In genomic region chr1:35947547-35947946, GRCh38 we compare ENCODE assay signal across 19 cellular contexts.
"Had no signal": no experiment of that assay in that cellular context is flagged by ENCODE, and none has a peak within 500 bp of the region (broad histone marks: within the 10 kb centered on the region; RNA-seq: fewer than 3 reads in every experiment).

No MANE protein-coding gene starts in this region.

- H3K4me3 Mint-ChIP-seq: activated CD8-positive, alpha-beta memory T cell treated with anti-CD3 and anti-CD28 coated beads, Interleukin-2, amount 10 ng/mL, durations not matched to agents 7 days and 5 days; activated CD8-positive, alpha-beta T cell treated with anti-CD3 and anti-CD28 coated beads for 36 hours; activated naive CD8-positive, alpha-beta T cell treated with anti-CD3 and anti-CD28 coated beads, Interleukin-2, amount 10 ng/mL, durations not matched to agents 7 days and 5 days; natural killer cell treated with Interleukin-12 subunit alpha and Interleukin-12 subunit beta and Interleukin-15 and Interleukin-18, amount 100 ng/mL, for 72 hours had no signal

- ATAC-seq: activated CD8-positive, alpha-beta memory T cell treated with anti-CD3 and anti-CD28 coated beads, Interleukin-2, amount 10 ng/mL, durations not matched to agents 7 days and 5 days; activated CD8-positive, alpha-beta T cell treated with anti-CD3 and anti-CD28 coated beads for 36 hours; gastrocnemius medialis; natural killer cell treated with Interleukin-12 subunit alpha and Interleukin-12 subunit beta and Interleukin-15 and Interleukin-18, amount 100 ng/mL, for 72 hours; SK-N-SH treated with all-trans-retinoic acid at 6 μM for 48 hours had no signal

- H3K27me3 Mint-ChIP-seq: activated CD8-positive, alpha-beta memory T cell treated with anti-CD3 and anti-CD28 coated beads, Interleukin-2, amount 10 ng/mL, durations not matched to agents 7 days and 5 days; activated CD8-positive, alpha-beta T cell treated with anti-CD3 and anti-CD28 coated beads for 36 hours; activated naive CD8-positive, alpha-beta T cell treated with anti-CD3 and anti-CD28 coated beads, Interleukin-2, amount 10 ng/mL, durations not matched to agents 7 days and 5 days; natural killer cell treated with Interleukin-12 subunit alpha and Interleukin-12 subunit beta and Interleukin-15 and Interleukin-18, amount 100 ng/mL, for 72 hours had no signal

- H3K27ac Mint-ChIP-seq: activated CD8-positive, alpha-beta memory T cell treated with anti-CD3 and anti-CD28 coated beads, Interleukin-2, amount 10 ng/mL, durations not matched to agents 7 days and 5 days; activated CD8-positive, alpha-beta T cell treated with anti-CD3 and anti-CD28 coated beads for 36 hours; activated naive CD8-positive, alpha-beta T cell treated with anti-CD3 and anti-CD28 coated beads, Interleukin-2, amount 10 ng/mL, durations not matched to agents 7 days and 5 days; natural killer cell treated with Interleukin-12 subunit alpha and Interleukin-12 subunit beta and Interleukin-15 and Interleukin-18, amount 100 ng/mL, for 72 hours had no signal

- DNase-seq: activated CD4-positive, alpha-beta T cell treated with anti-CD3 and anti-CD28 coated beads for 1 hour; activated CD8-positive, alpha-beta memory T cell treated with anti-CD3 and anti-CD28 coated beads, Interleukin-2, amount 10 ng/mL, durations not matched to agents 7 days and 5 days; activated CD8-positive, alpha-beta T cell treated with anti-CD3 and anti-CD28 coated beads for 36 hours; activated gamma-delta T cell treated with Interleukin-2 at 50 U/mL for 16 hours; activated naive CD8-positive, alpha-beta T cell treated with anti-CD3 and anti-CD28 coated beads, Interleukin-2, amount 10 ng/mL, durations not matched to agents 7 days and 5 days; amygdala; cerebellar nuclear complex; esophagus squamous epithelium; gastrocnemius medialis; hippocampal formation; kidney glomerular epithelial cell; left ventricle myocardium inferior; ovary; spleen; stimulated activated CD4-positive, alpha-beta T cell treated with anti-CD3 and anti-CD28 coated beads, Interleukin-4, amount 100 ng/mL, for 1 hour; stimulated activated naive CD4-positive, alpha-beta T cell treated with Interleukin-2 at 50 U/mL for 16 hours; WERI-Rb-1 had no signal

- H3K9me3 Mint-ChIP-seq: activated CD8-positive, alpha-beta T cell treated with anti-CD3 and anti-CD28 coated beads for 36 hours; activated naive CD8-positive, alpha-beta T cell treated with anti-CD3 and anti-CD28 coated beads, Interleukin-2, amount 10 ng/mL, durations not matched to agents 7 days and 5 days; natural killer cell treated with Interleukin-12 subunit alpha and Interleukin-12 subunit beta and Interleukin-15 and Interleukin-18, amount 100 ng/mL, for 72 hours had no signal

- H3K36me3 Mint-ChIP-seq: natural killer cell treated with Interleukin-12 subunit alpha and Interleukin-12 subunit beta and Interleukin-15 and Interleukin-18, amount 100 ng/mL, for 72 hours had no signal
